In genomic region chr11:1513326-1514296, GRCh38 we compare ENCODE assay signal across 1 cellular context.
TF ChIP-seq lines count a peak whose summit lies in the region.

No MANE protein-coding gene starts in this region.

TF ChIP-seq in H1, 55 proteins besides CTCF, POLR2A, EP300 and RAD21:
- TF ChIP-seq TEAD4 (IDR thresholded peaks at IDR 0.05; ENCODE audit: low read depth, low read length): no peak
- TF ChIP-seq KDM5A (IDR thresholded peaks at IDR 0.05; ENCODE audit: low read length): no peak
- no peak for TF ChIP-seq CHD7 (IDR thresholded peaks at IDR 0.05; ENCODE audit: insufficient replicate concordance, low read length)
- TF ChIP-seq MAFK (IDR thresholded peaks at IDR 0.05; ENCODE audit: low read depth, low read length): no peak
- no peak for TF ChIP-seq TAF7 (optimal IDR thresholded peaks at IDR 0.05; ENCODE audit: borderline replicate concordance, low read depth, low read length)
- no peak for TF ChIP-seq CEBPB (IDR thresholded peaks at IDR 0.05; ENCODE audit: low read depth, low read length)
- no peak for TF ChIP-seq ATF3 (IDR thresholded peaks at IDR 0.05; ENCODE audit: insufficient read depth, low read depth, low read length)
- TF ChIP-seq USF2 (IDR thresholded peaks at IDR 0.05; ENCODE audit: low read length): no peak
- no peak for TF ChIP-seq ATF2 (IDR thresholded peaks at IDR 0.05; ENCODE audit: low read length)
- TF ChIP-seq YY1 (IDR thresholded peaks at IDR 0.05; ENCODE audit: low read depth, low read length): no peak
